In genomic region chr17:42675348-42675983, GRCh38 we compare ENCODE assay signal across 8 cellular contexts. TPM values are rescaled to one million over a fixed set of nuclear protein-coding genes. Genes with fewer than 3 reads are reported as not detected.
A peak's percentile ranks its signal among the peaks of the same experiment; 100 is the strongest.
DNase-seq lines count a peak whose midpoint lies in the region; ATAC-seq and TF ChIP-seq lines count a peak whose summit lies in the region.

No MANE protein-coding gene starts in this region.

- peak overlapping the region; percentile 97 for H3K27ac ChIP-seq in esophagus (ENCODE audit: low read depth in 2 of 2, low read length in 1 of 2)

- H3K4me1 ChIP-seq in esophagus (ENCODE audit: control insufficient read depth in 2 of 2, insufficient read depth in 2 of 2, low read length in 1 of 2), result peaks cover 6 to 22% of the 10 kb centered on the region in 2 donors

- 1 to 2% methylated on average over 29 of the region's 29 CpGs for WGBS in esophagus, 2 donors

- no peaks in the 10 kb centered on the region for H3K9me3 Mint-ChIP-seq in progenitor cell of endocrine pancreas (ENCODE audit: low read depth)
- H3K9me3 Mint-ChIP-seq in activated naive CD4-positive, alpha-beta T cell treated with anti-CD3 and anti-CD28 coated beads, Interleukin-2, amount 50 U/mL, for 72 hours, result no peaks in the 10 kb centered on the region

- TF ChIP-seq CTCF in progenitor cell of endocrine pancreas (IDR thresholded peaks at IDR 0.05; ENCODE audit: unreplicated experiment), result no peak

- peaks cover 32% of the 10 kb centered on the region for H3K27me3 Mint-ChIP-seq in progenitor cell of endocrine pancreas

- no peaks in the 10 kb centered on the region for H3K27me3 ChIP-seq in esophagus (ENCODE audit: control insufficient read depth in 1 of 2, insufficient read depth in 2 of 2, low read length in 2 of 2)

- peaks cover 12% of the 10 kb centered on the region for H3K36me3 Mint-ChIP-seq in progenitor cell of endocrine pancreas (ENCODE audit: insufficient read depth)
- H3K36me3 Mint-ChIP-seq in activated naive CD4-positive, alpha-beta T cell treated with anti-CD3 and anti-CD28 coated beads, Interleukin-2, amount 50 U/mL, for 72 hours, result no peaks in the 10 kb centered on the region

- ATAC-seq in GM19395 (IDR thresholded peaks at IDR 0.05; ENCODE audit: unreplicated experiment) (no peak), GM18519 (IDR thresholded peaks at IDR 0.05; ENCODE audit: low FRiP score, unreplicated experiment) (no peak)
- no peak for ATAC-seq in activated naive CD4-positive, alpha-beta T cell treated with anti-CD3 and anti-CD28 coated beads, Interleukin-2, amount 50 U/mL, for 72 hours

- peak; percentile 9 for DNase-seq in EL
- peak; percentile 91 for DNase-seq in NCI-H69 (lab: John Stamatoyannopoulos, UW)
- DNase-seq in progenitor cell of endocrine pancreas (ENCODE audit: low spot score, unreplicated experiment), result no peak
- no peak for DNase-seq in activated naive CD4-positive, alpha-beta T cell treated with anti-CD3 and anti-CD28 coated beads, Interleukin-2, amount 50 U/mL, for 72 hours (ENCODE audit: low spot score in 2 of 2)
- no peak for DNase-seq in GF-D8 (lab: John Stamatoyannopoulos, UW)

- H3K4me3 ChIP-seq in esophagus (ENCODE audit: low read depth in 1 of 2, low read length in 2 of 2), result peak overlapping the region; percentile 94 to 96

- H3K36me3 ChIP-seq in esophagus (ENCODE audit: control insufficient read depth in 2 of 2, insufficient read depth in 2 of 2, low read length in 1 of 2), result peaks cover 0 to 18% of the 10 kb centered on the region in 2 donors

- H3K9me3 ChIP-seq in esophagus (ENCODE audit: control insufficient read depth in 2 of 2, insufficient read depth in 1 of 2, low read depth in 1 of 2, low read length in 1 of 2), result peaks cover 0 to 2% of the 10 kb centered on the region in 2 donors

- peaks cover 13% of the 10 kb centered on the region for H3K4me1 Mint-ChIP-seq in progenitor cell of endocrine pancreas (ENCODE audit: low read depth)

- no peak overlapping the region for H3K27ac Mint-ChIP-seq in progenitor cell of endocrine pancreas
- no peak overlapping the region for H3K27ac Mint-ChIP-seq in activated naive CD4-positive, alpha-beta T cell treated with anti-CD3 and anti-CD28 coated beads, Interleukin-2, amount 50 U/mL, for 72 hours

- H3K4me3 Mint-ChIP-seq in progenitor cell of endocrine pancreas (ENCODE audit: low read depth), result peak overlapping the region; percentile 81

RNA-seq across cellular contexts. Expression of gene PLEKHH3, which starts 1.3 kb away (rescaled TPM):
- polyA plus RNA-seq in esophagus, result 10 to 100 TPM; 49.4 to 84.6 TPM
- total RNA-seq in progenitor cell of endocrine pancreas, result 14.1 and 16.2 TPM in 2 replicates
- total RNA-seq in activated naive CD4-positive, alpha-beta T cell treated with anti-CD3 and anti-CD28 coated beads, Interleukin-2, amount 50 U/mL, for 72 hours, result 1 to 10 TPM; 1.2 to 2.9 TPM

RNA-seq across cellular contexts. Expression of gene CCR10, which starts 6.2 kb away (rescaled TPM):
- under 1 TPM; 0.22 to 0.42 TPM for polyA plus RNA-seq in esophagus
- 0.49 and 1.1 TPM in 2 replicates for total RNA-seq in progenitor cell of endocrine pancreas
- 1 to 10 TPM in 1 of 2 donors, under 1 TPM in 1; 0.78 to 1.0 TPM for total RNA-seq in activated naive CD4-positive, alpha-beta T cell treated with anti-CD3 and anti-CD28 coated beads, Interleukin-2, amount 50 U/mL, for 72 hours

RNA-seq across cellular contexts. Expression of gene CNTNAP1, which starts 6.9 kb away (rescaled TPM):
- 1 to 10 TPM; 1.3 to 1.5 TPM for polyA plus RNA-seq in esophagus
- total RNA-seq in progenitor cell of endocrine pancreas, result 2.3 and 2.5 TPM in 2 replicates
- total RNA-seq in activated naive CD4-positive, alpha-beta T cell treated with anti-CD3 and anti-CD28 coated beads, Interleukin-2, amount 50 U/mL, for 72 hours, result 1 to 10 TPM in 1 of 2 donors, under 1 TPM in 1; 0.43 to 4.4 TPM

RNA-seq across cellular contexts. Expression of gene TUBG2, which starts 16.4 kb away (rescaled TPM):
- polyA plus RNA-seq in esophagus, result 10 to 100 TPM in 1 of 2 donors, 1 to 10 TPM in 1; 7.6 to 12.0 TPM
- 26.9 and 31.3 TPM in 2 replicates for total RNA-seq in progenitor cell of endocrine pancreas
- total RNA-seq in activated naive CD4-positive, alpha-beta T cell treated with anti-CD3 and anti-CD28 coated beads, Interleukin-2, amount 50 U/mL, for 72 hours, result 10 to 100 TPM; 12.7 to 23.3 TPM

Comparison
In these comparisons a context has a peak if more than half of its experiments do, and no peak if none do; other contexts are left out.
1. DNase-seq: peak in EL (single experiment) and NCI-H69 (single experiment); none in progenitor cell of endocrine pancreas (single experiment), activated naive CD4-positive, alpha-beta T cell treated with anti-CD3 and anti-CD28 coated beads, Interleukin-2, amount 50 U/mL, for 72 hours (0 of 2) and GF-D8 (single experiment).